In the genomic region with DNA sequence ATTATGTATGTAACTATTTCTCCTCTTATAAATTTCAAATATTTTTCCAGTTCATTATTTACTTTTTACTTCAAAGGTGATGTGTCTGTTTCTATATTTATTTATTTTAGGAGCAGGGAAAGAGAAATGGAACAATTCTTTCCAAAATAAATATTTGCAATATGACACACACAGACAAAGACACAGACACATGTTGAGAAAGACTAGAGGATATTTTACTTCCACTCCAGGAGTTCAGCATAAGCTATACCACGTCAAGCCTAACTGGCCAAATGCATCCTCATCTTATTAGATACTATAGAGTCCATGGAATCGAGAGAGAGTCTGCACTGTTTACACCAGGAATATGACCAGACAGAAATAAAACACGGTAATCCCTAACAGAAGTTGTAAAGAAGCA, we compare ENCODE assay signal across 29 cellular contexts. TPM values are rescaled to one million over a fixed set of nuclear protein-coding genes. Genes with fewer than 3 reads are reported as not detected.
DNase-seq lines count a peak whose midpoint lies in the region; ATAC-seq and TF ChIP-seq lines count a peak whose summit lies in the region.
"Had no signal": no experiment of that assay in that cellular context is flagged by ENCODE, and none has a peak within 500 bp of the region (broad histone marks: within the 10 kb centered on the region; RNA-seq: fewer than 3 reads in every experiment).

No MANE protein-coding gene starts in this region.

- TF ChIP-seq CTCF in VCaP (conservative IDR thresholded peaks at IDR 0.05): no peak
- no peak for TF ChIP-seq CTCF in liver (IDR thresholded peaks at IDR 0.05; ENCODE audit: low read depth, low read length, missing input control)

- H3K9me3 ChIP-seq in liver (ENCODE audit: control insufficient read depth in 4 of 4, low read length in 3 of 4): no peaks in the 10 kb centered on the region
- H3K9me3 ChIP-seq: BE2C, lower lobe of right lung, SK-N-SH, tibial artery had no signal

- H3K27ac ChIP-seq in VCaP (peak overlapping the region; percentile 50), liver (ENCODE audit: low read depth in 1 of 2, low read length in 2 of 2) (peak overlapping the region; percentile 64 to 84)
- H3K27ac ChIP-seq: epithelial cell of prostate, lower lobe of right lung, RWPE1, tibial artery had no signal

- H3K27me3 ChIP-seq in liver (ENCODE audit: control insufficient read depth in 4 of 4, insufficient read depth in 4 of 4, low read length in 3 of 4): no peaks in the 10 kb centered on the region
- H3K27me3 ChIP-seq: BE2C, tibial artery had no signal

- DNase-seq in DMS53 treated with DMSO at 0.1 percent for 48 hours (lab: John Stamatoyannopoulos, UW; ENCODE audit: unreplicated experiment): peak; percentile 94
- DNase-seq in NCI-H446 treated with DMSO at 0.1 percent for 48 hours (lab: John Stamatoyannopoulos, UW): peak; percentile 16
- DNase-seq in NCI-H1105 (lab: John Stamatoyannopoulos, UW): no peak
- DNase-seq: ACHN; activated CD4-positive, alpha-beta T cell treated with anti-CD3 and anti-CD28 coated beads for 36 hours; activated CD8-positive, alpha-beta memory T cell treated with anti-CD3 and anti-CD28 coated beads for 24 hours; activated gamma-delta T cell treated with Interleukin-2 at 50 U/mL for 16 hours; activated T-cell treated with anti-CD3 and anti-CD28 coated beads, Interleukin-2, amount 50 U/mL, for 1 hour; BE2C; effector CD4-positive, alpha-beta T cell; GF-D8; glutamatergic neuron; H9; kidney; lower lobe of right lung; natural killer cell; NCI-H1436 treated with DMSO at 0.1 percent for 48 hours; SK-N-SH; small intestine; stimulated activated CD4-positive, alpha-beta T cell treated with anti-CD3 and anti-CD28 coated beads, Interleukin-1b, Interleukin-23, amount 100 ng/mL, for 48 hours; stimulated activated CD8-positive, alpha-beta memory T cell treated with anti-CD3 and anti-CD28 coated beads, Interleukin-4, amount 100 ng/mL, for 48 hours; T-helper 17 cell; tibial artery had no signal

- H3K36me3 ChIP-seq in liver (ENCODE audit: control insufficient read depth in 4 of 4, insufficient read depth in 3 of 4, low read depth in 1 of 4, low read length in 3 of 4): no peaks in the 10 kb centered on the region
- H3K36me3 ChIP-seq: BE2C, lower lobe of right lung, tibial artery had no signal

- WGBS in liver: 36% methylated on average over 3 of the region's 3 CpGs

- TF ChIP-seq RAD21 in liver (IDR thresholded peaks at IDR 0.05): peak; percentile 17 to 18

- no peak overlapping the region for H3K9ac ChIP-seq in liver (ENCODE audit: low read depth in 1 of 2, low read length in 2 of 2)
- H3K9ac ChIP-seq: SK-N-SH had no signal

- no peak for ATAC-seq in HG03097 (IDR thresholded peaks at IDR 0.05; ENCODE audit: low FRiP score, unreplicated experiment)
- no peak for ATAC-seq in HG03342 (IDR thresholded peaks at IDR 0.05; ENCODE audit: unreplicated experiment)
- ATAC-seq: activated CD4-positive, alpha-beta T cell treated with anti-CD3 and anti-CD28 coated beads for 36 hours; lower lobe of right lung; natural killer cell; T-helper 17 cell had no signal

- H3K4me3 ChIP-seq in liver (ENCODE audit: low read depth in 1 of 3, low read length in 3 of 3): no peak overlapping the region
- H3K4me3 ChIP-seq: lower lobe of right lung, tibial artery had no signal

- H3K4me1 ChIP-seq in liver (ENCODE audit: control insufficient read depth in 4 of 4, insufficient read depth in 4 of 4, low read length in 3 of 4): peaks cover 10 to 42% (median 25%) of the 10 kb centered on the region in 4 donors
- H3K4me1 ChIP-seq: BE2C had no signal

TF ChIP-seq in liver, 16 proteins besides CTCF, POLR2A, EP300 and RAD21:
- TF ChIP-seq RXRA (IDR thresholded peaks at IDR 0.05) (peak in 1 of 2 donors; percentile 51), HNF4G (IDR thresholded peaks at IDR 0.05) (no peak), YY1 (IDR thresholded peaks at IDR 0.05) (peak; percentile 16), GABPA (IDR thresholded peaks at IDR 0.05 in 1 of 2, conservative IDR thresholded peaks at IDR 0.05 in 1 of 2) (no peak), HNF4A (conservative IDR thresholded peaks at IDR 0.05) (peak; percentile 35 to 57), REST (IDR thresholded peaks at IDR 0.05) (peak; percentile 16), ATF3 (IDR thresholded peaks at IDR 0.05) (peak; percentile 18), EGR1 (IDR thresholded peaks at IDR 0.05; ENCODE audit: low read depth in 2 of 2) (no peak), SP1 (IDR thresholded peaks at IDR 0.05) (peak; percentile 10), TAF1 (conservative IDR thresholded peaks at IDR 0.05) (no peak), NR2F2 (IDR thresholded peaks at IDR 0.05) (no peak), FOXA2 (IDR thresholded peaks at IDR 0.05) (peak; percentile 59), ZBTB33 (IDR thresholded peaks at IDR 0.05) (peak; percentile 50), JUND (IDR thresholded peaks at IDR 0.05) (no peak)
- TF ChIP-seq, protein P1, sequence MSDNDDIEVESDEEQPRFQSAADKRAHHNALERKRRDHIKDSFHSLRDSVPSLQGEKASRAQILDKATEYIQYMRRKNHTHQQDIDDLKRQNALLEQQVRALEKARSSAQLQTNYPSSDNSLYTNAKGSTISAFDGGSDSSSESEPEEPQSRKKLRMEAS (IDR thresholded peaks at IDR 0.05): peak; percentile 12

RNA-seq across cellular contexts. Expression of gene RALGAPA2, which starts 13.3 kb away (rescaled TPM):
- 10 to 100 TPM; 14.8 to 89.9 TPM for total RNA-seq in liver
- 10 to 100 TPM; 20.2 to 29.9 TPM for polyA plus RNA-seq in liver
